In the genomic region with DNA sequence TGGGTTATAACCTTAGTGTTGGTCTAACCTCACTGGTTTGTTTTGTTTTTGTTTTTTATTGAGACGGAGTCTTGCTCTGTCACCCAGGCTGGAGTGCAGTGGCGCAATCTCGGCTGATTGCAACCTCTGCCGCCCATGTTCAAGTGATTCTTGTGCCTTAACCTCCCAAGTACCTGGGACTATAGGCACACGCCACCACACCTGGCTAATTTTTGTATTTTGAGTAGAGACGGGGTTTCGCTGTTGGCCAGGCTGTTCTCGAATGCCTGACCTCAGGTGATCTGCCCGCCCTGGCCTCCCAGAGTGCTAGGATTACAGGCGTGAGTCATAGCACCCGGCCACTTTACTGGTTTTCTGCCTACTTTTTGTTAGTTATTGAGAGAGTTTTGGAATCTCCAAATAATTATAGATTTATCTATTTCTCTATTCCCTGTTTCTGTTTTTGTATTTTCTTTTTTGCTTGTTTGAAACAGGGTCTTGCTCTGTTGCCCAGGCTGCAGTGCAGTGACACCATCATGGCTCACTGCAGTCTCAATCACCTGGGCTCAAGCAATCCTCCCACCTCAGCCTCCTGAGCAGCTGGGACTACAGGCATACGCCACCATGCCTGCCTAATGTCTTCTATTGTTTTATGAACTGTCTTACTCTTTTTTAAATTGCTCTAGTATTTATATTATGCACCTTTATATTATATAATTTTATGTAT, we compare ENCODE assay signal across 28 cellular contexts. TPM values are rescaled to one million over a fixed set of nuclear protein-coding genes. Genes with fewer than 3 reads are reported as not detected.
DNase-seq lines count a peak whose midpoint lies in the region; ATAC-seq, FAIRE-seq and TF ChIP-seq lines count a peak whose summit lies in the region.
"Had no signal": no experiment of that assay in that cellular context is flagged by ENCODE, and none has a peak within 500 bp of the region (broad histone marks: within the 10 kb centered on the region; RNA-seq: fewer than 3 reads in every experiment).

No MANE protein-coding gene starts in this region.

- H3K36me3 ChIP-seq in BLaER1 treated with 17β-estradiol and CSF1 and Interleukin-3, amounts not matched to agents 10 nM and 100 nM = peaks cover 0 to 41% (median 28%) of the 10 kb centered on the region in 11 experiments; a peak in 14 of 22 replicates
- H3K36me3 ChIP-seq in HCT116 (ENCODE audit: control insufficient read depth in 1 of 2, insufficient read depth in 2 of 2, low read length in 2 of 2) = no peaks in the 10 kb centered on the region
- H3K36me3 ChIP-seq: Peyer's patch, vagina had no signal

- H2AFZ ChIP-seq in HCT116 (ENCODE audit: low read depth, low read length, poor library complexity, severe bottlenecking) = no peak overlapping the region
- H2AFZ ChIP-seq: parathyroid adenoma had no signal

- H4K20me1 ChIP-seq in BLaER1 treated with 17β-estradiol and CSF1 and Interleukin-3, amounts not matched to agents 10 nM and 100 nM = peaks cover 33 to 87% (median 71%) of the 10 kb centered on the region in 11 experiments; a peak in 18 of 22 replicates
- peaks cover 21% of the 10 kb centered on the region; the same call in 1 of the 2 replicates for H4K20me1 ChIP-seq in HCT116 (ENCODE audit: insufficient read depth)

- DNase-seq in HCT116 (ENCODE audit: low read depth, low spot score) (no peak), RCC 7860 (ENCODE audit: low spot score) (no peak), islet precursor cell (peak; percentile 60), activated gamma-delta T cell (lab: John Stamatoyannopoulos, UW) (no peak), T-helper 17 cell (no peak), NCI-H510A treated with DMSO at 0.1 percent for 48 hours (lab: John Stamatoyannopoulos, UW) (no peak)
- DNase-seq: activated CD4-positive, alpha-beta memory T cell treated with anti-CD3 and anti-CD28 coated beads, Interleukin-2, amount 10 ng/mL, durations not matched to agents 7 days and 5 days; activated CD4-positive, CD25-positive, alpha-beta regulatory T cell; activated naive CD4-positive, alpha-beta T cell; anterior cingulate cortex; CD8-positive, alpha-beta T cell; DMS79 treated with DMSO at 0.1 percent for 48 hours; effector memory CD4-positive, alpha-beta T cell; H7; midbrain; MV-4-11; NCI-H1694 treated with DMSO at 0.1 percent for 48 hours; NCI-H2227 treated with DMSO at 0.1 percent for 48 hours; NCI-H82; Peyer's patch; substantia nigra had no signal

- H3K36me3 Mint-ChIP-seq in T-helper 17 cell (ENCODE audit: low read depth) = no peaks in the 10 kb centered on the region

- POLR2A ChIA-PET in HCT116 (lab: Charles Lee) = no interaction called here

- no peak for TF ChIP-seq POLR2A in HCT116 (IDR thresholded peaks at IDR 0.05; ENCODE audit: borderline replicate concordance, extremely low read depth, insufficient read depth, insufficient read length)

- no peak overlapping the region for H3K4me3 Mint-ChIP-seq in T-helper 17 cell
- H3K4me3 Mint-ChIP-seq: activated CD4-positive, alpha-beta memory T cell treated with anti-CD3 and anti-CD28 coated beads, Interleukin-2, amount 10 ng/mL, durations not matched to agents 7 days and 5 days; CD8-positive, alpha-beta T cell; nephron; T-helper 2 cell treated with Interferon-gamma antibody and Interleukin-4, amounts not matched to agents 5 μg/mL and 100 μg/mL, for 36 hours had no signal

- no peaks in the 10 kb centered on the region for H3K27me3 ChIP-seq in BLaER1 treated with 17β-estradiol and CSF1 and Interleukin-3, amounts not matched to agents 10 nM and 100 nM
- H3K27me3 ChIP-seq in HCT116 (ENCODE audit: insufficient read depth, low read length) = no peaks in the 10 kb centered on the region
- H3K27me3 ChIP-seq: Peyer's patch, vagina had no signal

- peak overlapping the region in 9 of 11 experiments; percentile 31 to 90 (median 82); a peak in 18 of 22 replicates for H3K27ac ChIP-seq in BLaER1 treated with 17β-estradiol and CSF1 and Interleukin-3, amounts not matched to agents 10 nM and 100 nM
- H3K27ac ChIP-seq in HCT116 (ENCODE audit: low read depth, low read length) = peak overlapping the region; percentile 38; the same call in 1 of the 2 replicates
- H3K27ac ChIP-seq: parathyroid adenoma, Peyer's patch, vagina had no signal

- no peaks in the 10 kb centered on the region for H3K9me2 ChIP-seq in HCT116 (ENCODE audit: insufficient read depth)

- intact Hi-C loops in HCT116 (cut with micrococcal nuclease) = no loop called here

- RAD21 ChIA-PET in HCT116 (lab: Charles Lee; ENCODE audit: low non-redundant PET in 1 of 2, low total read pairs in 2 of 2, uncharacterized antibody in 2 of 2, unreplicated experiment in 2 of 2) = interaction anchor here in 1 of 2 experiments (0.6 kb wide), 1 partner anchor 21 kb away, joined by 4 read pairs; the partner anchor contains the start of gene SMG7

- H3K4me1 Mint-ChIP-seq in T-helper 17 cell = peaks cover 41% of the 10 kb centered on the region
- H3K4me1 Mint-ChIP-seq: nephron had no signal

- BruUV-seq in HCT116 (replicated peaks; lab: Mats Ljungman, UMichigan) = no TSS peak

- peak; percentile 7 for FAIRE-seq in RCC 7860 (lab: Jason Lieb, UNC)

- no peak for TF ChIP-seq RAD21 in HCT116 (IDR thresholded peaks at IDR 0.05; ENCODE audit: low read depth)

- H3K4me1 ChIP-seq in BLaER1 treated with 17β-estradiol and CSF1 and Interleukin-3, amounts not matched to agents 10 nM and 100 nM = peaks cover 21 to 76% (median 40%) of the 10 kb centered on the region in 10 experiments; a peak in 19 of 20 replicates
- H3K4me1 ChIP-seq in HCT116 (ENCODE audit: control insufficient read depth in 1 of 2, insufficient read depth in 2 of 2, low read length in 2 of 2) = peaks cover 13 to 19% of the 10 kb centered on the region in 2 experiments
- H3K4me1 ChIP-seq: parathyroid adenoma, Peyer's patch had no signal

- no peak for TF ChIP-seq CTCF in HCT116 (IDR thresholded peaks at IDR 0.05 in 2 of 3, conservative IDR thresholded peaks at IDR 0.05 in 1 of 3; ENCODE audit: borderline replicate concordance in 1 of 3, insufficient read depth in 1 of 3, low read depth in 2 of 3, low read length in 2 of 3)

- peak overlapping the region in 10 of 11 experiments; percentile 28 to 78 (median 60); a peak in 19 of 22 replicates for H3K4me2 ChIP-seq in BLaER1 treated with 17β-estradiol and CSF1 and Interleukin-3, amounts not matched to agents 10 nM and 100 nM
- peak overlapping the region; percentile 82 for H3K4me2 ChIP-seq in HCT116 (ENCODE audit: low read length)

- no peak overlapping the region for H3K27ac Mint-ChIP-seq in T-helper 17 cell
- H3K27ac Mint-ChIP-seq: activated CD4-positive, alpha-beta memory T cell treated with anti-CD3 and anti-CD28 coated beads, Interleukin-2, amount 10 ng/mL, durations not matched to agents 7 days and 5 days; CD8-positive, alpha-beta T cell; nephron; T-helper 2 cell treated with Interferon-gamma antibody and Interleukin-4, amounts not matched to agents 5 μg/mL and 100 μg/mL, for 36 hours had no signal

- H3K9ac ChIP-seq in BLaER1 treated with 17β-estradiol and CSF1 and Interleukin-3, amounts not matched to agents 10 nM and 100 nM = peak overlapping the region in 6 of 11 experiments; percentile 34 to 67 (median 48); a peak in 7 of 22 replicates
- peak overlapping the region; percentile 40 for H3K9ac ChIP-seq in HCT116 (ENCODE audit: low read length)
- H3K9ac ChIP-seq: parathyroid adenoma had no signal

- CTCF ChIA-PET in HCT116 (lab: Charles Lee) = no interaction called here

- H3K9me3 ChIP-seq in BLaER1 treated with 17β-estradiol and CSF1 and Interleukin-3, amounts not matched to agents 10 nM and 100 nM (replicated peaks in 1 of 11) = peaks cover 0 to 17% (median 0%) of the 10 kb centered on the region in 11 experiments; a peak in 4 of 22 replicates
- H3K9me3 ChIP-seq in HCT116 (ENCODE audit: control insufficient read depth in 1 of 2, insufficient read depth in 1 of 2, low read depth in 1 of 2, low read length in 2 of 2) (no peaks in the 10 kb centered on the region), T-helper 17 cell (ENCODE audit: control insufficient read depth, low read length, poor library complexity, severe bottlenecking) (no peaks in the 10 kb centered on the region)
- H3K9me3 ChIP-seq: Peyer's patch, vagina had no signal

- no peak overlapping the region for H3K4me3 ChIP-seq in BLaER1 treated with 17β-estradiol and CSF1 and Interleukin-3, amounts not matched to agents 10 nM and 100 nM
- H3K4me3 ChIP-seq in HCT116 (replicated peaks in 1 of 2; ENCODE audit: low read depth in 1 of 2, low read length in 2 of 2) = peak overlapping the region; percentile 17 to 45
- H3K4me3 ChIP-seq: Peyer's patch, vagina had no signal

- peak; percentile 92 for ATAC-seq in HCT116
- no peak for ATAC-seq in GM18858 (IDR thresholded peaks at IDR 0.05; ENCODE audit: unreplicated experiment)
- ATAC-seq in T-helper 17 cell = no peak
- ATAC-seq: CD8-positive, alpha-beta T cell; sciatic nerve had no signal

- H3K27me3 Mint-ChIP-seq in T-helper 17 cell = no peaks in the 10 kb centered on the region
- H3K27me3 Mint-ChIP-seq: activated CD4-positive, alpha-beta memory T cell treated with anti-CD3 and anti-CD28 coated beads, Interleukin-2, amount 10 ng/mL, durations not matched to agents 7 days and 5 days had no signal

- peaks cover 98% of the 10 kb centered on the region for H3K79me2 ChIP-seq in HCT116 (ENCODE audit: insufficient read depth, low read length)

TF ChIP-seq in HCT116, 20 proteins besides CTCF, POLR2A, EP300 and RAD21 (continues in another document):
- TF ChIP-seq MAX (IDR thresholded peaks at IDR 0.05) (no peak), EZH2phosphoT487 (IDR thresholded peaks at IDR 0.05; ENCODE audit: borderline replicate concordance) (no peak), JUND (IDR thresholded peaks at IDR 0.05) (peak; percentile 62), CBX3 (IDR thresholded peaks at IDR 0.05; ENCODE audit: low read depth) (peak; percentile 84), FOSL1 (IDR thresholded peaks at IDR 0.05; ENCODE audit: low read depth) (peak; percentile 65)

RNA-seq across cellular contexts. Expression of gene SMG7, which starts 21.4 kb away (rescaled TPM):
- total RNA-seq in HCT116 (2021; ENCODE audit: unreplicated experiment) (54.1 TPM), T-helper 17 cell (10 to 100 TPM; 50.6 to 51.0 TPM)
- polyA plus RNA-seq in HCT116 (2012) = 18.1 and 21.8 TPM in 2 replicates

Comparison
In these comparisons a context has a peak if more than half of its experiments do, and no peak if none do; other contexts are left out.
1. H3K4me3 ChIP-seq: peak in HCT116 (2 of 2); none in BLaER1 treated with 17β-estradiol and CSF1 and Interleukin-3, amounts not matched to agents 10 nM and 100 nM (0 of 10).